8 cellular contexts compared by ENCODE assay signal in genomic region chr3:129119365-129120100, GRCh38. TPM values are rescaled to one million over a fixed set of nuclear protein-coding genes. Genes with fewer than 3 reads are reported as not detected.
DNase-seq lines count a peak whose midpoint lies in the region; ATAC-seq, FAIRE-seq and TF ChIP-seq lines count a peak whose summit lies in the region.

No MANE protein-coding gene starts in this region.

- H3K36me3 Mint-ChIP-seq in CD4-positive, CD25-positive, alpha-beta regulatory T cell = peaks cover 33% of the 10 kb centered on the region

- H3F3A ChIP-seq in Loucy (ENCODE audit: low read depth) = peaks cover 15% of the 10 kb centered on the region

- H3K4me1 ChIP-seq in CD4-positive, CD25-positive, alpha-beta regulatory T cell (ENCODE audit: control insufficient read depth, insufficient read depth, low read length, poor library complexity, severe bottlenecking) = peaks cover 76% of the 10 kb centered on the region
- H3K4me1 ChIP-seq in Loucy (ENCODE audit: insufficient read depth, low read length, poor library complexity, severe bottlenecking) (peaks cover 58% of the 10 kb centered on the region), muscle layer of duodenum (ENCODE audit: control insufficient read depth in 1 of 2, insufficient read depth in 2 of 2, low read length in 2 of 2) (peaks cover 20% of the 10 kb centered on the region in 2 donors)

- no peaks in the 10 kb centered on the region for H3K9me3 ChIP-seq in CD4-positive, CD25-positive, alpha-beta regulatory T cell (ENCODE audit: control insufficient read depth in 2 of 2, low read length in 2 of 2)
- H3K9me3 ChIP-seq in Loucy (ENCODE audit: insufficient read depth, low read depth, low read length) = no peaks in the 10 kb centered on the region
- H3K9me3 ChIP-seq in muscle layer of duodenum (ENCODE audit: control insufficient read depth in 1 of 2, low read length in 2 of 2) = no peaks in the 10 kb centered on the region

- no peaks in the 10 kb centered on the region for H3K27me3 ChIP-seq in CD4-positive, CD25-positive, alpha-beta regulatory T cell (ENCODE audit: control insufficient read depth, insufficient read depth, low read length)
- H3K27me3 ChIP-seq in Loucy (ENCODE audit: insufficient read depth, low read length, poor library complexity, severe bottlenecking) (no peaks in the 10 kb centered on the region), muscle layer of duodenum (ENCODE audit: low read depth, low read length) (no peaks in the 10 kb centered on the region)

- H2AFZ ChIP-seq in Loucy (ENCODE audit: low read length) = no peak overlapping the region

- peak overlapping the region; percentile 77 for H3K4me2 ChIP-seq in Loucy (ENCODE audit: low read depth, low read length, poor library complexity, severe bottlenecking)

- H4K20me1 ChIP-seq in Loucy (ENCODE audit: insufficient read depth, low read length, poor library complexity, severe bottlenecking) = peaks cover 5% of the 10 kb centered on the region

- no peaks in the 10 kb centered on the region for H3K9me2 ChIP-seq in Loucy (replicated peaks; ENCODE audit: low read depth, low read length)

- H3K36me3 ChIP-seq in CD4-positive, CD25-positive, alpha-beta regulatory T cell (ENCODE audit: control insufficient read depth, insufficient read depth, low read length) = peaks cover 8% of the 10 kb centered on the region
- H3K36me3 ChIP-seq in Loucy (ENCODE audit: insufficient read depth, low read length) = no peaks in the 10 kb centered on the region
- no peaks in the 10 kb centered on the region for H3K36me3 ChIP-seq in muscle layer of duodenum (ENCODE audit: control insufficient read depth in 1 of 2, insufficient read depth in 2 of 2, low read length in 2 of 2)

- peaks cover 40% of the 10 kb centered on the region for H3K79me2 ChIP-seq in Loucy (ENCODE audit: insufficient read depth, low read length)

- H3K9ac ChIP-seq in Loucy (ENCODE audit: low read depth, low read length, poor library complexity, severe bottlenecking) = peak overlapping the region; percentile 72

- H3K4me3 ChIP-seq in CD4-positive, CD25-positive, alpha-beta regulatory T cell (ENCODE audit: low read depth, low read length) = peak overlapping the region; percentile 98
- H3K4me3 ChIP-seq in Loucy (ENCODE audit: low read length, poor library complexity, severe bottlenecking) (peak overlapping the region; percentile 80), choroid plexus epithelial cell (ENCODE audit: low read depth, low read length) (peak overlapping the region; percentile 87), muscle layer of duodenum (ENCODE audit: low read depth in 1 of 2, low read length in 2 of 2) (peak overlapping the region; percentile 51 to 83)

- H3K27ac ChIP-seq in CD4-positive, CD25-positive, alpha-beta regulatory T cell (ENCODE audit: insufficient read depth, low read length, poor library complexity, severe bottlenecking) = peak overlapping the region; percentile 90
- peak overlapping the region; percentile 60 for H3K27ac ChIP-seq in muscle layer of duodenum (ENCODE audit: low read length)

- peak overlapping the region; percentile 95 to 99 (median 97) for H3K27ac Mint-ChIP-seq in CD4-positive, CD25-positive, alpha-beta regulatory T cell

- TF ChIP-seq CTCF in Loucy (conservative IDR thresholded peaks at IDR 0.05; ENCODE audit: low read length) = no peak
- TF ChIP-seq CTCF in choroid plexus epithelial cell (conservative IDR thresholded peaks at IDR 0.05; ENCODE audit: low read depth, low read length) = no peak

- peaks cover 0 to 1% (median 0%) of the 10 kb centered on the region in 7 donors for H3K9me3 Mint-ChIP-seq in CD4-positive, CD25-positive, alpha-beta regulatory T cell

- H3K4me3 Mint-ChIP-seq in CD4-positive, CD25-positive, alpha-beta regulatory T cell = peak overlapping the region; percentile 93 to 98 (median 96)

- DNase-seq in CD4-positive, CD25-positive, alpha-beta regulatory T cell = peak in 2 of 3 donors; percentile 14 to 47
- DNase-seq in choroid plexus epithelial cell (ENCODE audit: low read depth) = peak; percentile 17
- DNase-seq in NCI-H2171 treated with DMSO at 0.1 percent for 48 hours (lab: John Stamatoyannopoulos, UW) = no peak
- no peak for DNase-seq in NOMO-1 (lab: John Stamatoyannopoulos, UW; ENCODE audit: unreplicated experiment in 2 of 2)
- DNase-seq in frontal cortex (ENCODE audit: low spot score in 2 of 2) = no peak

- no peak for ATAC-seq in CD4-positive, CD25-positive, alpha-beta regulatory T cell (ENCODE audit: low read depth in 2 of 2)
- ATAC-seq in GM19351 (IDR thresholded peaks at IDR 0.05; ENCODE audit: unreplicated experiment) = no peak

- FAIRE-seq in frontal cortex (lab: Jason Lieb, UNC) = no peak

- no peaks in the 10 kb centered on the region for H3K27me3 Mint-ChIP-seq in CD4-positive, CD25-positive, alpha-beta regulatory T cell

- peaks cover 23 to 65% (median 45%) of the 10 kb centered on the region in 4 donors for H3K4me1 Mint-ChIP-seq in CD4-positive, CD25-positive, alpha-beta regulatory T cell

RNA-seq across cellular contexts. Expression of gene RAB43, which starts 2.1 kb away (rescaled TPM):
- 57.2 TPM for total RNA-seq in CD4-positive, CD25-positive, alpha-beta regulatory T cell
- 10 to 100 TPM; 14.5 to 21.9 (median 19.1) TPM for polyA plus RNA-seq in CD4-positive, CD25-positive, alpha-beta regulatory T cell
- 2.0 TPM for total RNA-seq in frontal cortex

RNA-seq across cellular contexts. Expression of gene ISY1, which starts 41.3 kb away (rescaled TPM):
- total RNA-seq in CD4-positive, CD25-positive, alpha-beta regulatory T cell = 45.8 TPM
- polyA plus RNA-seq in CD4-positive, CD25-positive, alpha-beta regulatory T cell = 100 to 1,000 TPM in 1 of 4 donors, 10 to 100 TPM in 3; 84.2 to 109 (median 88.2) TPM
- total RNA-seq in frontal cortex = 13.9 TPM

RNA-seq across cellular contexts. Expression of gene GP9, which starts 59.0 kb away (rescaled TPM):
- 3.7 TPM for total RNA-seq in CD4-positive, CD25-positive, alpha-beta regulatory T cell
- not detected for polyA plus RNA-seq in CD4-positive, CD25-positive, alpha-beta regulatory T cell
- not detected for total RNA-seq in frontal cortex

Comparison
In these comparisons a context has a peak if more than half of its experiments do, and no peak if none do; other contexts are left out.
1. DNase-seq: peak in CD4-positive, CD25-positive, alpha-beta regulatory T cell (2 of 3) and choroid plexus epithelial cell (single experiment); none in NCI-H2171 treated with DMSO at 0.1 percent for 48 hours (single experiment), NOMO-1 (0 of 2) and frontal cortex (0 of 2).
2. RNA of gene RAB43, which starts 2.1 kb away (total RNA-seq): 57.2 TPM in CD4-positive, CD25-positive, alpha-beta regulatory T cell (single experiment); 2.0 TPM in frontal cortex (single experiment); every median in the first group is over 10 times any median in the second.
3. Peak in every context shown above with its lines, with median percentiles within 50 percentile points of each other: H3K4me3 ChIP-seq.